ENCODE assay signal across 8 cellular contexts in genomic region chr5:39399135-39400036, GRCh38. TPM values are rescaled to one million over a fixed set of nuclear protein-coding genes. Genes with fewer than 3 reads are reported as not detected.
A peak's percentile ranks its signal among the peaks of the same experiment; 100 is the strongest.
DNase-seq lines count a peak whose midpoint lies in the region; ATAC-seq, FAIRE-seq and TF ChIP-seq lines count a peak whose summit lies in the region.

No MANE protein-coding gene starts in this region.

- 68 to 78% methylated on average over 1 of the region's 1 CpG for WGBS in pancreas, 2 donors

- H3K4me3 Mint-ChIP-seq in Caco-2 (ENCODE audit: unreplicated experiment), result peak overlapping the region; percentile 23

- TSS peak; percentile 7 for BruUV-seq in Caco-2 (replicated peaks; lab: Mats Ljungman, UMichigan)

- DNase-seq in Caco-2, result peak; percentile 64 to 70
- DNase-seq in SIG-M5 (lab: John Stamatoyannopoulos, UW), result peak; percentile 60
- peak; percentile 99 for DNase-seq in fibroblast of peridontal ligament (ENCODE audit: extremely low read depth)
- DNase-seq in pancreas, result no peak

- H3K36me3 ChIP-seq in Caco-2 (ENCODE audit: control insufficient read depth, insufficient read depth, low read length), result no peaks in the 10 kb centered on the region
- no peaks in the 10 kb centered on the region for H3K36me3 ChIP-seq in pancreas

- H3K4me1 Mint-ChIP-seq in Caco-2 (ENCODE audit: low read depth, unreplicated experiment), result peaks cover 40% of the 10 kb centered on the region

- CTCF ChIA-PET in Caco-2 (lab: Charles Lee), result interaction anchor here (1.4 to 4.5 kb wide), 3 partner anchors 23 to 182 kb away, joined by 4 to 21 read pairs (median 5); no protein-coding TSS in a partner anchor

- peak overlapping the region in 2 of 4 donors; percentile 20 to 44 for H3K27ac ChIP-seq in pancreas

- H3K27me3 ChIP-seq in Caco-2 (replicated peaks; ENCODE audit: control insufficient read depth, insufficient read depth, low read length) (no peaks in the 10 kb centered on the region), pancreas (no peaks in the 10 kb centered on the region)

- peaks cover 82% of the 10 kb centered on the region for H3K36me3 Mint-ChIP-seq in Caco-2 (ENCODE audit: insufficient read depth, unreplicated experiment)

- intact Hi-C loops in Caco-2 (cut with micrococcal nuclease; ENCODE audit: unreplicated experiment), result loop anchor here (1.0 to 2.0 kb wide), 3 partner anchors 19 to 49 kb away; no protein-coding TSS in a partner anchor
- intact Hi-C loops in pancreas (cut with DNase I), result no loop called here

- no peaks in the 10 kb centered on the region for H3K27me3 Mint-ChIP-seq in Caco-2 (ENCODE audit: insufficient read depth, unreplicated experiment)

- H3K9me3 Mint-ChIP-seq in Caco-2 (ENCODE audit: unreplicated experiment), result no peaks in the 10 kb centered on the region

- H3K27ac Mint-ChIP-seq in Caco-2 (ENCODE audit: unreplicated experiment), result peak overlapping the region; percentile 92

- H3K4me3 ChIP-seq in Caco-2 (ENCODE audit: low read depth, low read length) (no peak overlapping the region), pancreas (no peak overlapping the region)

- FAIRE-seq in pancreas (lab: Jason Lieb, UNC), result peak; percentile 78

- H3K9me3 ChIP-seq in Caco-2 (no peaks in the 10 kb centered on the region), pancreas (no peaks in the 10 kb centered on the region)

- POLR2A ChIA-PET in Caco-2 (lab: Charles Lee), result interaction anchor here (3.9 kb wide), 1 partner anchor 25 kb away, joined by 63 read pairs; the partner anchor contains the start of gene DAB2

- H3K4me1 ChIP-seq in Caco-2 (peaks cover 50% of the 10 kb centered on the region), pancreas (peaks cover 0 to 4% (median 0%) of the 10 kb centered on the region in 3 donors)

- ATAC-seq in pancreas, result peak in 3 of 4 donors; percentile 66 to 84 (median 78)
- ATAC-seq in GM19395 (IDR thresholded peaks at IDR 0.05; ENCODE audit: unreplicated experiment), result no peak
- no peak for ATAC-seq in HG02840 (IDR thresholded peaks at IDR 0.05; ENCODE audit: low FRiP score, unreplicated experiment)
- no peak for ATAC-seq in GM21825 (IDR thresholded peaks at IDR 0.05; ENCODE audit: unreplicated experiment)
- ATAC-seq in HG02759 (IDR thresholded peaks at IDR 0.05; ENCODE audit: unreplicated experiment), result no peak

- TF ChIP-seq CTCF in Caco-2 (IDR thresholded peaks at IDR 0.05; ENCODE audit: insufficient read depth in 1 of 2, low read depth in 1 of 2, low read length in 1 of 2, severe bottlenecking in 1 of 2, unreplicated experiment in 1 of 2), result no peak
- no peak for TF ChIP-seq CTCF in pancreas (IDR thresholded peaks at IDR 0.05)

RNA-seq across cellular contexts. Expression of gene DAB2, which starts 25.4 kb away (rescaled TPM):
- total RNA-seq in Caco-2 (2022) (133 and 135 TPM in 2 replicates), pancreas (10 to 100 TPM; 18.6 to 53.3 (median 29.6) TPM)
- polyA plus RNA-seq in pancreas, result 10 to 100 TPM; 12.0 to 28.4 TPM

RNA-seq across cellular contexts. Expression of gene C9, which starts 35.1 kb away (rescaled TPM):
- total RNA-seq in Caco-2 (2022) (0.39 and 0.41 TPM in 2 replicates), pancreas (under 1 TPM in 1 of 6 donors, not detected in 5; 0.82 TPM)
- polyA plus RNA-seq in pancreas, result not detected

Comparison
In these comparisons a context has a peak if more than half of its experiments do, and no peak if none do; other contexts are left out.
1. DNase-seq: peak in Caco-2 (2 of 2), SIG-M5 (single experiment) and fibroblast of peridontal ligament (single experiment); none in pancreas (0 of 6).
2. ATAC-seq: peak in pancreas (3 of 4); none in GM19395 (single experiment), HG02840 (single experiment), GM21825 (single experiment) and HG02759 (single experiment).